In genomic region chrX:143476751-143477150, GRCh38 we compare ENCODE assay signal across 10 cellular contexts. TPM values are rescaled to one million over a fixed set of nuclear protein-coding genes. Genes with fewer than 3 reads are reported as not detected.
"Had no signal": no experiment of that assay in that cellular context is flagged by ENCODE, and none has a peak within 500 bp of the region (broad histone marks: within the 10 kb centered on the region; RNA-seq: fewer than 3 reads in every experiment).

No MANE protein-coding gene starts in this region.

- DNase-seq: GM23248, GOT3, H7, HCEC 1CT, KBM-7 had no signal

- H3K9ac ChIP-seq: GM23248, KMS-11 had no signal

- H3K27ac ChIP-seq: GM23248, HL-60, KMS-11 had no signal

- H3K4me1 Mint-ChIP-seq: IgD-negative memory B cell had no signal

- H3K27me3 Mint-ChIP-seq: IgD-negative memory B cell had no signal

- ATAC-seq: HepG2 had no signal

- H3K4me3 ChIP-seq: GM23248 had no signal

- H2AFZ ChIP-seq: GM23248 had no signal

- H3K4me2 ChIP-seq: KMS-11 had no signal

- H3K27ac Mint-ChIP-seq: IgD-negative memory B cell had no signal

- H3K36me3 Mint-ChIP-seq: IgD-negative memory B cell had no signal

RNA-seq across cellular contexts. Expression of gene SPANXN3, which starts 40.5 kb away (rescaled TPM):
- total RNA-seq: GM23248, H4, H7, HepG2 had no signal
- polyA plus RNA-seq: GM23248, HepG2, IgD-negative memory B cell had no signal
